In the genomic region with DNA sequence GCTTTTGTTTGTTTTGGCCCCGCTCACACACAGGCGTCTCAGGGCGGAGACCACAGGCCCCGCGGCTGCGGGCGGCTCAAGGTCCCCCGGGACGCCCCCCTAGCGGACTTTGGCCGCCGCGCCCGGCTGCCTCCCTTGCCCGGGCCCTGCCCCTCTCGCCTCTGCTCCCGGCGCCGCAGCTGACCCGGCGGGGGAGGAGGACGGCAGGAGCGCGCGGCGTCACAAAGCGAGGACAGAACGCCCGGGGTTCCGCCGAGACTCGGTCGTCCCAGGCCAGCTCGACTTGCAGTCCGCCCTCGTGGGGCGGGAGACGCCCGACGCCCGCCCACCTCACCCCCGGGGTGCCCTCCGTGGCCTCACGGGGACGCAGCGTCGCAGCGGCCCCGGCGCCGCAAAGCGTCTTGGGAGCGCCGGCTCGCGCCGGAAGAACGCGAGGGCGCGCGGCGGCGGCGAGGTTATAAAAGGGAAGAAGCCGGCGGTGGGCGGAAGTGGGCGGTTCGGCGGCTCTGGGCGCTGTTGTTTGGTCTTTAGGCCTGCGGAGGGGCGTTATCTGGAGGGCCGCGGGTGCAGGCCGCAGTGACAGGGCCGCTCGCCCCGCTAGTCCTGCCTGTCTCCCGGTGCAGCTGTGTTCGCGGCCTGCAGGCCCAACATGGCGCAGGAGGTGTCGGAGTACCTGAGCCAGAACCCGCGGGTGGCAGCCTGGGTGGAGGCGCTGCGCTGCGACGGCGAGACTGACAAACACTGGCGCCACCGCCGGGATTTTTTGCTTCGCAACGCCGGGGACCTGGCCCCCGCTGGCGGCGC, we compare ENCODE assay signal across 8 cellular contexts. TPM values are rescaled to one million over a fixed set of nuclear protein-coding genes. Genes with fewer than 3 reads are reported as not detected.
DNase-seq lines count a peak whose midpoint lies in the region; ATAC-seq and TF ChIP-seq lines count a peak whose summit lies in the region.

CDKN2AIP (plus strand) TSS at position 488 of the 804 bp plus-strand sequence; CDS start at position 650, 162 bp downstream.

- H3K9me3 ChIP-seq in SJSA1 (replicated peaks), result no peaks in the 10 kb centered on the region
- no peaks in the 10 kb centered on the region for H3K9me3 ChIP-seq in neuron (ENCODE audit: low read length)
- H3K9me3 ChIP-seq in subcutaneous abdominal adipose tissue (ENCODE audit: control insufficient read depth in 5 of 5, low read length in 5 of 5), result no peaks in the 10 kb centered on the region

- DNase-seq in GM06990 (ENCODE audit: extremely low read depth, insufficient read length), result peak; percentile 98
- peak; percentile 56 for DNase-seq in HFF-Myc (ENCODE audit: extremely low read depth, low read depth)
- peak; percentile 90 for DNase-seq in MV-4-11 (lab: John Stamatoyannopoulos, UW)
- DNase-seq in SJSA1 (ENCODE audit: low read depth in 1 of 2, low spot score in 2 of 2), result peak; percentile 92 to 97
- DNase-seq in activated naive CD4-positive, alpha-beta T cell (lab: John Stamatoyannopoulos, UW), result peak; percentile 83 to 93 (median 86)
- DNase-seq in foreskin keratinocyte, result peak; percentile 80 to 89

- peak within 1 kb of the TSS; percentile 44 for H2AFZ ChIP-seq in neuron (ENCODE audit: low read depth, low read length)

- TF ChIP-seq CTCF in GM06990 (IDR thresholded peaks at IDR 0.05; ENCODE audit: insufficient read depth, low read length, poor library complexity, severe bottlenecking) (peak; percentile 32), HFF-Myc (IDR thresholded peaks at IDR 0.05; ENCODE audit: low read depth, low read length, missing control alignments) (peak; percentile 8), foreskin keratinocyte (conservative IDR thresholded peaks at IDR 0.05) (peak; percentile 25)

- H3K4me1 ChIP-seq in SJSA1 (replicated peaks) (peaks cover 32% of the 10 kb centered on the region), foreskin keratinocyte (peaks cover 21% of the 10 kb centered on the region), neuron (ENCODE audit: insufficient read depth, low read length) (peaks cover 17% of the 10 kb centered on the region), subcutaneous abdominal adipose tissue (ENCODE audit: control insufficient read depth in 5 of 5, insufficient read depth in 5 of 5, low read length in 5 of 5) (peaks cover 7 to 48% (median 39%) of the 10 kb centered on the region in 5 donors)

- ATAC-seq in foreskin keratinocyte, result peak; percentile 87

- H3K27ac ChIP-seq in SJSA1 (peak within 1 kb of the TSS; percentile 86), foreskin keratinocyte (peak within 1 kb of the TSS; percentile 89), subcutaneous abdominal adipose tissue (ENCODE audit: low read depth, low read length) (peak within 1 kb of the TSS; percentile 97)

- H3K36me3 ChIP-seq in GM06990 (ENCODE audit: control insufficient read depth, insufficient read depth, low read length) (peaks cover 12% of the 10 kb centered on the region), SJSA1 (peaks cover 47% of the 10 kb centered on the region), neuron (ENCODE audit: insufficient read depth, low read length) (peaks cover 37% of the 10 kb centered on the region), subcutaneous abdominal adipose tissue (ENCODE audit: control insufficient read depth in 5 of 5, insufficient read depth in 5 of 5, low read length in 5 of 5) (peaks cover 14 to 30% (median 23%) of the 10 kb centered on the region in 5 donors)

- H3K27me3 ChIP-seq in GM06990 (replicated peaks; ENCODE audit: control insufficient read depth, insufficient read depth, low read length) (no peaks in the 10 kb centered on the region), SJSA1 (replicated peaks) (no peaks in the 10 kb centered on the region), foreskin keratinocyte (no peaks in the 10 kb centered on the region), neuron (ENCODE audit: insufficient read depth, low read length) (no peaks in the 10 kb centered on the region), subcutaneous abdominal adipose tissue (ENCODE audit: control insufficient read depth in 5 of 5, insufficient read depth in 4 of 5, low read length in 5 of 5) (no peaks in the 10 kb centered on the region)

- H3K4me3 ChIP-seq in GM06990 (replicated peaks; ENCODE audit: low read depth, low read length), result peak within 1 kb of the TSS; percentile 89
- peak within 1 kb of the TSS; percentile 82 for H3K4me3 ChIP-seq in HFF-Myc (replicated peaks; ENCODE audit: low read depth, low read length)
- peak within 1 kb of the TSS; percentile 70 for H3K4me3 ChIP-seq in SJSA1
- peak within 1 kb of the TSS; percentile 95 for H3K4me3 ChIP-seq in neuron (ENCODE audit: low read length)
- H3K4me3 ChIP-seq in subcutaneous abdominal adipose tissue (ENCODE audit: low read depth in 1 of 5, low read length in 5 of 5), result peak within 1 kb of the TSS; percentile 85 to 98 (median 96)

- H3K9ac ChIP-seq in subcutaneous abdominal adipose tissue (ENCODE audit: low read length in 5 of 5), result peak within 1 kb of the TSS; percentile 76 to 99 (median 95)

RNA-seq across cellular contexts. Expression of gene CDKN2AIP, which starts in this region (rescaled TPM):
- 21.7 and 24.7 TPM in 2 replicates for total RNA-seq in SJSA1 (2014; rRNA removed; shearing (Covaris generic))
- 13.6 and 14.8 TPM in 2 replicates for total RNA-seq in foreskin keratinocyte
- 6.8 and 7.4 TPM in 2 replicates for polyA plus RNA-seq in foreskin keratinocyte

Comparison
In these comparisons a context has a peak if more than half of its experiments do, and no peak if none do; other contexts are left out.
1. Peak in every context shown above with its lines: DNase-seq, ATAC-seq, H3K4me3 ChIP-seq and H3K27ac ChIP-seq.